Comparison of ENCODE assay signal across 18 cellular contexts in genomic region chr12:32736445-32736844, GRCh38.
"Had no signal": no experiment of that assay in that cellular context is flagged by ENCODE, and none has a peak within 500 bp of the region (broad histone marks: within the 10 kb centered on the region; RNA-seq: fewer than 3 reads in every experiment).

No MANE protein-coding gene starts in this region.

- H3K27ac Mint-ChIP-seq: activated naive CD8-positive, alpha-beta T cell treated with anti-CD3 and anti-CD28 coated beads for 36 hours; stimulated activated naive B cell treated with anti-CD40 and anti-IgM and Interleukin-4, amounts not matched to agents 10 μg/mL and 1 μg/mL and 100 μg/mL, for 72 hours had no signal

- ATAC-seq: esophagus mucosa; gastrocnemius medialis; pancreas; sciatic nerve; SK-N-SH treated with all-trans-retinoic acid at 6 μM for 48 hours; stimulated activated naive B cell treated with anti-CD40 and anti-IgM and Interleukin-4, amounts not matched to agents 10 μg/mL and 1 μg/mL and 100 μg/mL, for 72 hours had no signal

- H3K4me3 Mint-ChIP-seq: activated naive CD8-positive, alpha-beta T cell treated with anti-CD3 and anti-CD28 coated beads for 36 hours; stimulated activated naive B cell treated with anti-CD40 and anti-IgM and Interleukin-4, amounts not matched to agents 10 μg/mL and 1 μg/mL and 100 μg/mL, for 72 hours had no signal

- H3K27ac ChIP-seq: gastrocnemius medialis, left ventricle myocardium inferior, pancreas, tibial artery, uterus had no signal

- H3K4me3 ChIP-seq: gastrocnemius medialis, left ventricle myocardium inferior, pancreas, smooth muscle cell, tibial artery, uterus had no signal

- FAIRE-seq: pancreas had no signal

- DNase-seq: activated CD4-positive, alpha-beta T cell treated with anti-CD3 and anti-CD28 coated beads for 1 hour; activated CD4-positive, alpha-beta T cell treated with anti-CD3 and anti-CD28 coated beads, Interleukin-2, amount 50 U/mL, for 48 hours; activated gamma-delta T cell treated with Interleukin-2 at 50 U/mL for 16 hours; activated naive CD8-positive, alpha-beta T cell treated with anti-CD3 and anti-CD28 coated beads for 36 hours; amniotic stem cell; effector CD4-positive, alpha-beta T cell; gastrocnemius medialis; head of caudate nucleus; left ventricle myocardium inferior; pancreas; stimulated activated CD4-positive, alpha-beta T cell treated with anti-CD3 and anti-CD28 coated beads, Interleukin-4, amount 100 ng/mL, for 24 hours; stimulated activated naive B cell treated with anti-CD40 and anti-IgM and Interleukin-4, amounts not matched to agents 10 μg/mL and 1 μg/mL and 100 μg/mL, for 72 hours; tibial artery; uterus had no signal

- H3K36me3 ChIP-seq: uterus had no signal

- H3K4me1 ChIP-seq: gastrocnemius medialis, pancreas, uterus had no signal

- H3K9me3 ChIP-seq: gastrocnemius medialis, left ventricle myocardium inferior, pancreas, tibial artery, uterus had no signal

- H3K9me3 Mint-ChIP-seq: activated naive CD8-positive, alpha-beta T cell treated with anti-CD3 and anti-CD28 coated beads for 36 hours; stimulated activated naive B cell treated with anti-CD40 and anti-IgM and Interleukin-4, amounts not matched to agents 10 μg/mL and 1 μg/mL and 100 μg/mL, for 72 hours had no signal

- H3K27me3 ChIP-seq: gastrocnemius medialis, pancreas, tibial artery, uterus had no signal

- H3K27me3 Mint-ChIP-seq: activated naive CD8-positive, alpha-beta T cell treated with anti-CD3 and anti-CD28 coated beads for 36 hours; stimulated activated naive B cell treated with anti-CD40 and anti-IgM and Interleukin-4, amounts not matched to agents 10 μg/mL and 1 μg/mL and 100 μg/mL, for 72 hours had no signal
